Comparison of ENCODE assay signal across 1 cellular context in the genomic region with DNA sequence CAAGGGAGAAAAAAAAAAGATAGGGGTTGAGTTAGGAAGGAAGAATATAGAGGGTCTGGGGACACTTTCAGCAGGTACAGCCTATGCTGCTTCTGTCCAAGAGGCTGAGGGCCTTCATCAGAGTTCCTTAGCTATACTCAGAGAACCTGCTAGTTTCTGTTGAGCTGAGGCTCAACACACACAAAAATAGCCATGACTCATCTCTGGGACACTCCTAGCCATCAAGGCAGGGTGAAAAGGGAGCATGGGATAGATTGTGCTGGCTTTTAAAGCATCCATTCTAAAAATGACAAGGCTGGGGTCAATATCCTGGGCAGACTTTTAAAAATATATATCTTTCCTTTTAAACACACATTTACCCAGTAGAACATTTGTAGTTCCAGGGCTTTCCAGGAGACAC.
TF ChIP-seq lines count a peak whose summit lies in the region.

No MANE protein-coding gene starts in this region.

TF ChIP-seq in HCT116, 20 proteins besides CTCF, POLR2A, EP300 and RAD21:
- TF ChIP-seq YY1 (IDR thresholded peaks at IDR 0.05; ENCODE audit: extremely low read depth, insufficient replicate concordance, low read depth, low read length) (no peak), FOSL1 (IDR thresholded peaks at IDR 0.05; ENCODE audit: low read depth) (no peak), CEBPB (IDR thresholded peaks at IDR 0.05; ENCODE audit: low read depth) (no peak), JUND (IDR thresholded peaks at IDR 0.05) (no peak), ZFX (IDR thresholded peaks at IDR 0.05) (no peak), EZH2phosphoT487 (IDR thresholded peaks at IDR 0.05; ENCODE audit: borderline replicate concordance) (no peak), ELF1 (IDR thresholded peaks at IDR 0.05; ENCODE audit: borderline replicate concordance, low read depth) (no peak), SIN3A (IDR thresholded peaks at IDR 0.05; ENCODE audit: low read depth) (no peak), CBX3 (IDR thresholded peaks at IDR 0.05; ENCODE audit: low read depth) (no peak), EZH2 (IDR thresholded peaks at IDR 0.05) (no peak), EGR1 (IDR thresholded peaks at IDR 0.05; ENCODE audit: low read depth) (no peak), TCF7L2 (IDR thresholded peaks at IDR 0.05; ENCODE audit: borderline replicate concordance, extremely low read depth, insufficient read depth, insufficient read length) (no peak)
- TF ChIP-seq, protein P1, sequence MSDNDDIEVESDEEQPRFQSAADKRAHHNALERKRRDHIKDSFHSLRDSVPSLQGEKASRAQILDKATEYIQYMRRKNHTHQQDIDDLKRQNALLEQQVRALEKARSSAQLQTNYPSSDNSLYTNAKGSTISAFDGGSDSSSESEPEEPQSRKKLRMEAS (IDR thresholded peaks at IDR 0.05): no peak
TF ChIP-seq in HCT116: peak in this region for 0.
